In the genomic region with DNA sequence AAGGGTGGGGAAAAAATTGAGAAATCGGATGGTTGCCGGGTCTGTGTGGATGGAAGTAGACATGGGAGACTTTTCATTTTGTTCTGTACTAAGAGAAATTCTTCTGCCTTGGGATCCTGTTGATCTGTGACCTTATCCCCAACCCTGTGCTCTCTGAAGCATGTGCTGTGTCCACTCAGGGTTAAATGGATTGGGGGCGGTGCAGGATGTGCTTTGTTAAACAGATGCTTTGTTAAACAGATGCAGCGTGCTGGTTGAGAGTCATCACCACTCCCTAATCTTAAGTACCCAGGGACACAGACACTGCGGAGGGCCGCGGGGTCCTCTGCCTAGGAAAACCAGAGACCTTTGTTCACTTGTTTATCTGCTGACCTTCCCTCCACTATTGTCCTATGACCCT, we compare ENCODE assay signal across 7 cellular contexts. TPM values are rescaled to one million over a fixed set of nuclear protein-coding genes. Genes with fewer than 3 reads are reported as not detected.
DNase-seq lines count a peak whose midpoint lies in the region; ATAC-seq and TF ChIP-seq lines count a peak whose summit lies in the region.
"Not testable (repeated sequence)": the region's sequence is repeated elsewhere in the genome, so short reads cannot be mapped to it uniquely, and the experiment has no call there.

No MANE protein-coding gene starts in this region.

- CTCF ChIA-PET in PC-3 (lab: Charles Lee) = not testable (repeated sequence)

- intact Hi-C loops in PC-3 (cut with micrococcal nuclease); left ventricle myocardium superior (cut with micrococcal nuclease): not testable (repeated sequence)

- H3K18ac ChIP-seq in H9 (ENCODE audit: insufficient read length, low read depth, low read length) = not testable (repeated sequence)

- not testable (repeated sequence) for BruUV-seq in PC-3 (replicated peaks; lab: Mats Ljungman, UMichigan)

- H2BK15ac ChIP-seq in H9 (ENCODE audit: low read depth, low read length) = not testable (repeated sequence)

- not testable (repeated sequence) for H3K56ac ChIP-seq in H9 (ENCODE audit: insufficient read length, low read depth, low read length)

- not testable (repeated sequence) for H3K27me3 ChIP-seq in H9 (ENCODE audit: insufficient read depth, low read length); PC-3 (ENCODE audit: low read length); foreskin keratinocyte
- H3K27me3 ChIP-seq in neural progenitor cell = peaks cover 52% of the 10 kb centered on the region

- not testable (repeated sequence) for H3K4me1 ChIP-seq in H9 (ENCODE audit: insufficient read depth, low read length); neural progenitor cell
- peaks cover 19% of the 10 kb centered on the region for H3K4me1 ChIP-seq in PC-3 (ENCODE audit: insufficient read depth, low read length)
- H3K4me1 ChIP-seq in foreskin keratinocyte = peaks cover 12% of the 10 kb centered on the region

- not testable (repeated sequence) for H2BK5ac ChIP-seq in H9 (ENCODE audit: insufficient read length, low read length)

- H3K9me3 Mint-ChIP-seq in H9, neural progenitor cell: not testable (repeated sequence)

- not testable (repeated sequence) for H3K27ac ChIP-seq in H9 (ENCODE audit: insufficient read length, low read depth, low read length); PC-3 (ENCODE audit: low read length); foreskin keratinocyte; neural progenitor cell

- not testable (repeated sequence) for H3K9ac ChIP-seq in H9 (ENCODE audit: extremely low read depth, insufficient read length, low read length); PC-3 (ENCODE audit: low read length); neural progenitor cell

- H3K14ac ChIP-seq in H9 (ENCODE audit: insufficient read depth, low read length) = not testable (repeated sequence)

- H3K4me3 Mint-ChIP-seq in H9 = peak overlapping the region; percentile 43 to 48; a peak in 2 of 5 replicates
- not testable (repeated sequence) for H3K4me3 Mint-ChIP-seq in neural progenitor cell

- H3K4ac ChIP-seq in H9 (ENCODE audit: low read depth, low read length) = not testable (repeated sequence)

- TF ChIP-seq CTCF in H9 (conservative IDR thresholded peaks at IDR 0.05); PC-3 (conservative IDR thresholded peaks at IDR 0.05; ENCODE audit: low read depth, low read length); foreskin keratinocyte (conservative IDR thresholded peaks at IDR 0.05); neural progenitor cell (IDR thresholded peaks at IDR 0.05): not testable (repeated sequence)

- H2BK12ac ChIP-seq in H9 (ENCODE audit: insufficient read length, low read depth, low read length) = not testable (repeated sequence)

- no CpG with 5 or more reads among the region's 7 CpGs for WGBS in H9 (ENCODE audit: extremely low coverage, insufficient read length, low lambda C conversion rate)

- POLR2A ChIA-PET in PC-3 (lab: Charles Lee; ENCODE audit: unreplicated experiment) = not testable (repeated sequence)

- not testable (repeated sequence) for H4K8ac ChIP-seq in H9 (replicated peaks; ENCODE audit: insufficient read length, low read depth, low read length)

- peak overlapping the region in 2 of 3 experiments; percentile 70 to 94; a peak in 3 of 7 replicates for H3K27ac Mint-ChIP-seq in H9
- H3K27ac Mint-ChIP-seq in neural progenitor cell = not testable (repeated sequence)

- H3K79me2 ChIP-seq in H9 (ENCODE audit: insufficient read depth, low read length); PC-3 (ENCODE audit: low read length); neural progenitor cell (ENCODE audit: low read depth): not testable (repeated sequence)

- H4K20me1 ChIP-seq in H9 (ENCODE audit: control insufficient read depth, insufficient read depth, insufficient read length); PC-3 (ENCODE audit: low read length); neural progenitor cell (ENCODE audit: low read depth): not testable (repeated sequence)

- not testable (repeated sequence) for DNase-seq in H9; PC-3; foreskin keratinocyte; left ventricle myocardium superior; neural progenitor cell (ENCODE audit: low spot score)
- peak; percentile 15 for DNase-seq in activated CD8-positive, alpha-beta memory T cell treated with anti-CD3 and anti-CD28 coated beads for 24 hours
- DNase-seq in ureter (ENCODE audit: low spot score) = peak; percentile 27

- not testable (repeated sequence) for H2BK120ac ChIP-seq in H9 (ENCODE audit: low read depth, low read length, poor library complexity, severe bottlenecking)

- not testable (repeated sequence) for H2AK5ac ChIP-seq in H9 (ENCODE audit: insufficient read length, low read length)

- H3K4me2 ChIP-seq in H9 (ENCODE audit: insufficient read depth, insufficient read length, low read length); PC-3 (ENCODE audit: low read length): not testable (repeated sequence)
- H3K4me2 ChIP-seq in neural progenitor cell = peak overlapping the region; percentile 54

- not testable (repeated sequence) for H3K36me3 ChIP-seq in PC-3 (ENCODE audit: low read depth, low read length); neural progenitor cell

- H3K36me3 Mint-ChIP-seq in H9 (ENCODE audit: insufficient read depth in 1 of 3, low read depth in 3 of 3); neural progenitor cell: not testable (repeated sequence)

- ATAC-seq in PC-3 (0 out of 2 replicates have a peak, but pooled peaks have one; percentile 17), foreskin keratinocyte (peak; percentile 50), left ventricle myocardium superior (peak; percentile 54)

- H3K4me3 ChIP-seq in PC-3 (ENCODE audit: low read length); neural progenitor cell: not testable (repeated sequence)

- H3K23ac ChIP-seq in H9 (ENCODE audit: insufficient read length, low read depth, low read length) = not testable (repeated sequence)

- not testable (repeated sequence) for H3T11ph ChIP-seq in H9 (ENCODE audit: low read length)

- not testable (repeated sequence) for H3K9me3 ChIP-seq in H9 (ENCODE audit: control insufficient read depth, low read depth, low read length); PC-3 (ENCODE audit: low read length); neural progenitor cell (ENCODE audit: low read depth)

- H3K27me3 Mint-ChIP-seq in H9 (ENCODE audit: low read depth) = peaks cover 23% of the 10 kb centered on the region
- not testable (repeated sequence) for H3K27me3 Mint-ChIP-seq in neural progenitor cell (ENCODE audit: insufficient read depth, low read depth)

- not testable (repeated sequence) for H2BK20ac ChIP-seq in H9 (ENCODE audit: low read depth, low read length, poor library complexity, severe bottlenecking)

- H3K4me1 Mint-ChIP-seq in H9 (peaks cover 25 to 26% of the 10 kb centered on the region in 2 experiments), neural progenitor cell (peaks cover 14% of the 10 kb centered on the region)

- not testable (repeated sequence) for H3K9me2 ChIP-seq in PC-3 (replicated peaks; ENCODE audit: low read length)

- H2AFZ ChIP-seq in H9 (ENCODE audit: low read length); PC-3 (ENCODE audit: low read length); neural progenitor cell (replicated peaks): not testable (repeated sequence)

- not testable (repeated sequence) for H4K91ac ChIP-seq in H9 (ENCODE audit: insufficient read length, low read depth, low read length)

- H3K23me2 ChIP-seq in H9 (ENCODE audit: insufficient read length, low read depth, low read length, poor library complexity, severe bottlenecking) = not testable (repeated sequence)

- H3F3A ChIP-seq in PC-3 (ENCODE audit: low read length, unreplicated experiment); neural progenitor cell (ENCODE audit: low read depth): not testable (repeated sequence)

- not testable (repeated sequence) for H3K79me1 ChIP-seq in H9 (ENCODE audit: insufficient read depth, low read depth, low read length, poor library complexity, severe bottlenecking)

- not testable (repeated sequence) for H4K5ac ChIP-seq in H9 (ENCODE audit: insufficient read length, low read depth, low read length)

RNA-seq across cellular contexts. Expression of gene RNF24, which starts 18.3 kb away (rescaled TPM):
- total RNA-seq in H9 (2021) = 19.2 and 20.4 TPM in 2 replicates
- total RNA-seq in PC-3 (2014; rRNA removed) = 8.2 and 10.5 TPM in 2 replicates
- 7.7 and 11.4 TPM in 2 replicates for total RNA-seq in foreskin keratinocyte
- 5.3 and 6.2 TPM in 2 replicates for polyA plus RNA-seq in foreskin keratinocyte
- 5.3 TPM for total RNA-seq in left ventricle myocardium superior
- 7.7 and 9.0 TPM in 2 replicates for total RNA-seq in neural progenitor cell (ENCODE audit: low replicate concordance)
- 15.9 TPM for total RNA-seq in ureter
